Comparison of ENCODE assay signal across 16 cellular contexts in the genomic region with DNA sequence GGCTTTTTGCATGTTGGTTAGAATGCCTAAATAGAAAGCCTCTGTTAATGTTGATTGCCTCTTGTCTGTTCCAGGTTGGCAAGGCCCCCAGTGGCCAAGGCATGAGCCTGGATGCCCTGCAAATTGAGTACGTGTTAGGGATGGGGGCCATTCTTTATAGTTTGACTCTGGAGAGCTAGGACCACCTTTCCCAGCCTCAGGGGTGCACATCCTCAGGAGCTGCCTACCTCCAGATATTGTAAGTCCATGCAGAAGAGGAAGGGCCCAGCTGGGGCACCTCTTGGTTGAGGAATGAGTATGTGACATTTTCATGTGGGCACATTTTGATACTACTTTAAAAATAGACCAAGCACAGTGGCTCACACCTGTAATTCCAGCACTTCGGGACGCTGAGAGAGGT.
"Had no signal": no experiment of that assay in that cellular context is flagged by ENCODE, and none has a peak within 500 bp of the region (broad histone marks: within the 10 kb centered on the region; RNA-seq: fewer than 3 reads in every experiment).

No MANE protein-coding gene starts in this region.

- H3K4me3 Mint-ChIP-seq: activated CD4-positive, alpha-beta T cell treated with anti-CD3 and anti-CD28 coated beads for 36 hours; activated naive CD4-positive, alpha-beta T cell treated with anti-CD3 and anti-CD28 coated beads, Interleukin-2, amount 10 ng/mL, durations not matched to agents 7 days and 5 days; stimulated activated naive CD8-positive, alpha-beta T cell treated with anti-CD3 and anti-CD28 coated beads, Interleukin-15, Interleukin-2, amounts not matched to agents 100 ng/mL and 50 ng/mL, for 24 hours; T-helper 1 cell treated with Interleukin-12 subunit alpha and Interleukin-12 subunit beta and Interleukin-4 antibody, amounts not matched to agents 30 μg/mL and 1 μg/mL, for 36 hours; WTC11 had no signal

- H3K27me3 Mint-ChIP-seq: activated CD4-positive, alpha-beta T cell treated with anti-CD3 and anti-CD28 coated beads for 36 hours; stimulated activated naive CD8-positive, alpha-beta T cell treated with anti-CD3 and anti-CD28 coated beads, Interleukin-15, Interleukin-2, amounts not matched to agents 100 ng/mL and 50 ng/mL, for 24 hours had no signal

- H3K27ac Mint-ChIP-seq: activated CD4-positive, alpha-beta T cell treated with anti-CD3 and anti-CD28 coated beads for 36 hours; activated naive CD4-positive, alpha-beta T cell treated with anti-CD3 and anti-CD28 coated beads, Interleukin-2, amount 10 ng/mL, durations not matched to agents 7 days and 5 days; stimulated activated naive CD8-positive, alpha-beta T cell treated with anti-CD3 and anti-CD28 coated beads, Interleukin-15, Interleukin-2, amounts not matched to agents 100 ng/mL and 50 ng/mL, for 24 hours; T-helper 1 cell treated with Interleukin-12 subunit alpha and Interleukin-12 subunit beta and Interleukin-4 antibody, amounts not matched to agents 30 μg/mL and 1 μg/mL, for 36 hours; WTC11 had no signal

- DNase-seq: activated CD4-positive, alpha-beta T cell treated with anti-CD3 and anti-CD28 coated beads for 36 hours; activated CD4-positive, alpha-beta T cell treated with anti-CD3 and anti-CD28 coated beads, Interleukin-2, amount 50 U/mL, for 4 hours; activated effector memory CD4-positive, alpha-beta T cell treated with anti-CD3 and anti-CD28 coated beads, Interleukin-2, amount 50 U/mL, for 16 hours; activated naive CD4-positive, alpha-beta T cell treated with anti-CD3 and anti-CD28 coated beads, Interleukin-2, amount 10 ng/mL, durations not matched to agents 7 days and 5 days; activated T-cell treated with anti-CD3 and anti-CD28 coated beads, Interleukin-2, amount 50 U/mL, for 48 hours; amygdala; cerebellar nuclear complex; erythroblast; foreskin keratinocyte; hypothalamus; ovary; T1000; tibial artery had no signal

- H3K36me3 Mint-ChIP-seq: activated naive CD4-positive, alpha-beta T cell treated with anti-CD3 and anti-CD28 coated beads, Interleukin-2, amount 10 ng/mL, durations not matched to agents 7 days and 5 days; WTC11 had no signal

- ATAC-seq: activated CD4-positive, alpha-beta T cell treated with anti-CD3 and anti-CD28 coated beads for 36 hours; foreskin keratinocyte; WTC11 had no signal

- H3K9me3 Mint-ChIP-seq: activated naive CD4-positive, alpha-beta T cell treated with anti-CD3 and anti-CD28 coated beads, Interleukin-2, amount 10 ng/mL, durations not matched to agents 7 days and 5 days; stimulated activated naive CD8-positive, alpha-beta T cell treated with anti-CD3 and anti-CD28 coated beads, Interleukin-15, Interleukin-2, amounts not matched to agents 100 ng/mL and 50 ng/mL, for 24 hours; T-helper 1 cell treated with Interleukin-12 subunit alpha and Interleukin-12 subunit beta and Interleukin-4 antibody, amounts not matched to agents 30 μg/mL and 1 μg/mL, for 36 hours; WTC11 had no signal
